Comparison of ENCODE assay signal across 8 cellular contexts in the genomic region with DNA sequence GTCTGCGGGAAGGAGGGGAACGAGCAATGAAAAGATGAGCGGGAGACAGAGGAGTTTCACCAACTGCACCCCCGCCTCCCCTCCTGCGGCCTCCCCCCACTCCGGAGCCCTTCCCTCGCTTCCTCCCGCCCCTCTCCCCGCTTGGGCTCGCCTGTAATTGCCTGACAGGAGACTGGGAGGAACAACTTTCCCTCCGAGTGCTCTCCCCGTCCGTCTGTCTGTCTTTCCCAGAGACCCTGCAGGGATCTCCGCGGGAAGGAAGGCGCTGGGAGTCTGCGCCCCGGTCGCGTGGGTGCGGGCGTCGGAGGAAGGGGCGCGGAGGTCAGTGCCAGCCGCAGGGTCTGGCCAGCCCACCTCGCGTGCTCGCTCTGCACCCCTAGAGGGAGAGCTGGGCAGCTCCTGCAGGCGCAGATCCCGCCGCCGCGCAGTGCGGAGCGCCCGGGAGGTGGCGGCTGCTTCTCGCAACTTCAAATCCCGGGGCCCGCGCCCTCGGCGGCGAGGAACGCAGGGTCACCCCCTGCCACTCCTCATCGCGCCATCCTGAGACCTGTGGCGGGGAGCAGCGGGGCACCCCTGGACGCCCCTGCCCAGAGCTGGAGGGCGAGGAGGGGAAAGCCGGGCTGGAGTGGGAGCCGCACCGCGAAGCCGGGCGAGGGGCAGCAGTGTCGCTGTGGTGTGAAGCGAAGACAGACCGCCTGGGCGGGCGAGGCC.
DNase-seq lines count a peak whose midpoint lies in the region; ATAC-seq and TF ChIP-seq lines count a peak whose summit lies in the region.

No MANE protein-coding gene starts in this region.

- H3K36me3 Mint-ChIP-seq in activated naive CD8-positive, alpha-beta T cell = no peaks in the 10 kb centered on the region

- H3K4me3 ChIP-seq in AG04449 (ENCODE audit: low read depth, low read length) = peak overlapping the region; percentile 86
- peak overlapping the region; percentile 63 for H3K4me3 ChIP-seq in neuron (ENCODE audit: low read length)

- POLR2A ChIA-PET in AG04449 (lab: Yijun Ruan, JAX) = interaction anchor here (1.4 to 2.3 kb wide), 3 partner anchors 31 to 78 kb away, joined by 5 to 10 read pairs (median 6); no protein-coding TSS in a partner anchor

- peaks cover 24% of the 10 kb centered on the region for H3K4me1 Mint-ChIP-seq in activated naive CD8-positive, alpha-beta T cell (ENCODE audit: low read depth)

- peaks cover 2% of the 10 kb centered on the region for H3K36me3 ChIP-seq in neuron (ENCODE audit: insufficient read depth, low read length)

- H3K4me1 ChIP-seq in neuron (ENCODE audit: insufficient read depth, low read length) = peaks cover 41% of the 10 kb centered on the region

- peak overlapping the region; percentile 68 for H3K4me3 Mint-ChIP-seq in activated naive CD8-positive, alpha-beta T cell

- DNase-seq in AG04449 (ENCODE audit: low read depth, low spot score) = no peak
- peak; percentile 77 for DNase-seq in NCI-H69 (lab: John Stamatoyannopoulos, UW)
- DNase-seq in glomerular visceral epithelial cell (ENCODE audit: extremely low spot score) = peak; percentile 82

- CTCF ChIA-PET in AG04449 (lab: Yijun Ruan, JAX) = interaction anchor here (1.1 to 1.3 kb wide), 3 partner anchors 142 to 1320 kb away, joined by 4 to 6 read pairs (median 4); no protein-coding TSS in a partner anchor

- H3K27me3 Mint-ChIP-seq in activated naive CD8-positive, alpha-beta T cell = peaks cover 41% of the 10 kb centered on the region

- no peak for ATAC-seq in GM19455 (IDR thresholded peaks at IDR 0.05; ENCODE audit: unreplicated experiment)
- no peak for ATAC-seq in GM19023 (IDR thresholded peaks at IDR 0.05; ENCODE audit: unreplicated experiment)

- H2AFZ ChIP-seq in neuron (ENCODE audit: low read depth, low read length) = peak overlapping the region; percentile 86

- no peak overlapping the region for H3K27ac Mint-ChIP-seq in activated naive CD8-positive, alpha-beta T cell

- H3K27me3 ChIP-seq in neuron (ENCODE audit: insufficient read depth, low read length) = no peaks in the 10 kb centered on the region

- H3K9me3 ChIP-seq in neuron (ENCODE audit: low read length) = no peaks in the 10 kb centered on the region

- no peaks in the 10 kb centered on the region for H3K9me3 Mint-ChIP-seq in activated naive CD8-positive, alpha-beta T cell (ENCODE audit: low read depth)

- peak; percentile 78 for TF ChIP-seq CTCF in AG04449 (IDR thresholded peaks at IDR 0.05; ENCODE audit: insufficient read depth, low read length, missing control alignments)
- TF ChIP-seq CTCF in GM12874 (IDR thresholded peaks at IDR 0.05; ENCODE audit: insufficient read depth, low read depth, low read length) = peak; percentile 20; the same call in 1 of the 2 replicates
